Comparison of ENCODE assay signal across 16 cellular contexts in genomic region chr5:112159435-112159834, GRCh38.
A peak's percentile ranks its signal among the peaks of the same experiment; 100 is the strongest.
DNase-seq lines count a peak whose midpoint lies in the region; ATAC-seq and TF ChIP-seq lines count a peak whose summit lies in the region.
"Had no signal": no experiment of that assay in that cellular context is flagged by ENCODE, and none has a peak within 500 bp of the region (broad histone marks: within the 10 kb centered on the region; RNA-seq: fewer than 3 reads in every experiment).

No MANE protein-coding gene starts in this region.

- no peak overlapping the region for H3K9ac ChIP-seq in GM23248

- 14 to 21% methylated on average over 5 of the region's 5 CpGs for WGBS in GM23248 (ENCODE audit: low coverage in 1 of 2, low lambda C conversion rate in 2 of 2, missing lambda C conversion rate in 2 of 2), 2 experiments
- 60 to 70% (median 67%) methylated on average over 5 of the region's 5 CpGs for WGBS in adrenal gland, 4 donors
- 71 to 76% methylated on average over 5 of the region's 5 CpGs for WGBS in sigmoid colon, 2 donors

- intact Hi-C loops in adrenal gland (cut with DNase I), result loop anchor here in 1 of 2 donors (10.0 kb wide), 1 partner anchor 625 kb away; no protein-coding TSS in a partner anchor
- intact Hi-C loops in left ventricle myocardium inferior (cut with micrococcal nuclease), result no loop called here
- intact Hi-C loops in sigmoid colon (cut with DNase I), result no loop called here

- DNase-seq in GM23248 (peak; percentile 43), adrenal gland (peak in 4 of 7 donors; percentile 13 to 62 (median 24)), left ventricle myocardium inferior (peak; percentile 61), sigmoid colon (peak; percentile 88), Kasumi-1 (lab: John Stamatoyannopoulos, UW) (no peak)
- DNase-seq in activated T-cell treated with anti-CD3 and anti-CD28 coated beads, Interleukin-2, amount 50 U/mL, for 1 hour, result no peak
- DNase-seq: activated T-cell treated with anti-CD3 and anti-CD28 coated beads, Interleukin-2, amount 50 U/mL, for 24 hours; DMS79; kidney glomerular epithelial cell; NCI-H1105; NCI-H2107; NCI-H69; stimulated activated CD4-positive, alpha-beta T cell treated with anti-CD3 and anti-CD28 coated beads, Interleukin-2, amount 100 ng/mL, for 48 hours had no signal

- H3K4me1 ChIP-seq in GM23248 (ENCODE audit: insufficient read depth) (peaks cover 25% of the 10 kb centered on the region), adrenal gland (replicated peaks in 1 of 2) (peaks cover 10 to 21% of the 10 kb centered on the region in 2 donors), left ventricle myocardium inferior (peaks cover 27% of the 10 kb centered on the region), sigmoid colon (peaks cover 0 to 27% (median 16%) of the 10 kb centered on the region in 4 donors)

- TF ChIP-seq CTCF in adrenal gland (IDR thresholded peaks at IDR 0.05) (no peak), left ventricle myocardium inferior (IDR thresholded peaks at IDR 0.05; ENCODE audit: borderline replicate concordance) (no peak), sigmoid colon (IDR thresholded peaks at IDR 0.05) (no peak)

- no peak for TF ChIP-seq EP300 in sigmoid colon (IDR thresholded peaks at IDR 0.05)

- no peaks in the 10 kb centered on the region for H3K9me2 ChIP-seq in GM23248 (ENCODE audit: insufficient read depth)

- in situ Hi-C loops in GM23248 (cut with MboI), result loop anchor here (10.0 kb wide), 1 partner anchor 995 kb away; no protein-coding TSS in a partner anchor

- H3K79me2 ChIP-seq in GM23248 (ENCODE audit: insufficient read depth), result peaks cover 24% of the 10 kb centered on the region

- H3K9me3 ChIP-seq in GM23248 (ENCODE audit: low read depth) (no peaks in the 10 kb centered on the region), adrenal gland (replicated peaks in 1 of 3) (no peaks in the 10 kb centered on the region), left ventricle myocardium inferior (replicated peaks) (peaks cover 6% of the 10 kb centered on the region), sigmoid colon (no peaks in the 10 kb centered on the region)
- H3K9me3 ChIP-seq: BLaER1 treated with 17β-estradiol and CSF1 and Interleukin-3, amounts not matched to agents 10 nM and 100 nM; ovary had no signal

- H3K36me3 ChIP-seq in GM23248 (ENCODE audit: low read depth) (peaks cover 25% of the 10 kb centered on the region), adrenal gland (replicated peaks in 1 of 2) (peaks cover 0 to 25% of the 10 kb centered on the region in 2 donors), left ventricle myocardium inferior (peaks cover 26% of the 10 kb centered on the region), sigmoid colon (peaks cover 0 to 23% (median 9%) of the 10 kb centered on the region in 4 donors)
- H3K36me3 ChIP-seq: ovary had no signal

- peaks cover 35% of the 10 kb centered on the region for H3F3A ChIP-seq in GM23248 (ENCODE audit: insufficient read depth)

- H4K20me1 ChIP-seq in GM23248 (ENCODE audit: insufficient read depth), result peaks cover 6% of the 10 kb centered on the region; the same call in 1 of the 2 replicates

- H3K4me3 ChIP-seq in GM23248 (no peak overlapping the region), adrenal gland (no peak overlapping the region), left ventricle myocardium inferior (no peak overlapping the region), sigmoid colon (no peak overlapping the region)
- H3K4me3 ChIP-seq: ovary had no signal

- no peak for ATAC-seq in HG03175 (IDR thresholded peaks at IDR 0.05; ENCODE audit: unreplicated experiment)

- TF ChIP-seq POLR2A in adrenal gland (IDR thresholded peaks at IDR 0.05), result no peak
- TF ChIP-seq POLR2A in sigmoid colon (IDR thresholded peaks at IDR 0.05), result no peak

- no peak overlapping the region for H3K4me2 ChIP-seq in GM23248 (ENCODE audit: unreplicated experiment)

- no peak overlapping the region for H3K27ac ChIP-seq in GM23248
- no peak overlapping the region for H3K27ac ChIP-seq in adrenal gland
- H3K27ac ChIP-seq in left ventricle myocardium inferior (replicated peaks), result peak overlapping the region; percentile 14
- H3K27ac ChIP-seq in sigmoid colon, result peak overlapping the region in 1 of 4 donors; percentile 32
- H3K27ac ChIP-seq: ovary had no signal

- no peak overlapping the region for H2AFZ ChIP-seq in GM23248

- no peaks in the 10 kb centered on the region for H3K27me3 ChIP-seq in GM23248 (replicated peaks; ENCODE audit: insufficient read depth)
- H3K27me3 ChIP-seq in adrenal gland, result no peaks in the 10 kb centered on the region
- no peaks in the 10 kb centered on the region for H3K27me3 ChIP-seq in left ventricle myocardium inferior (ENCODE audit: low read depth)
- H3K27me3 ChIP-seq in sigmoid colon, result no peaks in the 10 kb centered on the region
- H3K27me3 ChIP-seq: BLaER1 treated with 17β-estradiol and CSF1 and Interleukin-3, amounts not matched to agents 10 nM and 100 nM; ovary had no signal

Comparison
In these comparisons a context has a peak if more than half of its experiments do, and no peak if none do; other contexts are left out.
1. DNase-seq: peak in GM23248 (single experiment), adrenal gland (4 of 7), left ventricle myocardium inferior (single experiment) and sigmoid colon (single experiment); none in Kasumi-1 (0 of 2) and activated T-cell treated with anti-CD3 and anti-CD28 coated beads, Interleukin-2, amount 50 U/mL, for 1 hour (single experiment).